Comparison of ENCODE assay signal across 1 cellular context in the genomic region with DNA sequence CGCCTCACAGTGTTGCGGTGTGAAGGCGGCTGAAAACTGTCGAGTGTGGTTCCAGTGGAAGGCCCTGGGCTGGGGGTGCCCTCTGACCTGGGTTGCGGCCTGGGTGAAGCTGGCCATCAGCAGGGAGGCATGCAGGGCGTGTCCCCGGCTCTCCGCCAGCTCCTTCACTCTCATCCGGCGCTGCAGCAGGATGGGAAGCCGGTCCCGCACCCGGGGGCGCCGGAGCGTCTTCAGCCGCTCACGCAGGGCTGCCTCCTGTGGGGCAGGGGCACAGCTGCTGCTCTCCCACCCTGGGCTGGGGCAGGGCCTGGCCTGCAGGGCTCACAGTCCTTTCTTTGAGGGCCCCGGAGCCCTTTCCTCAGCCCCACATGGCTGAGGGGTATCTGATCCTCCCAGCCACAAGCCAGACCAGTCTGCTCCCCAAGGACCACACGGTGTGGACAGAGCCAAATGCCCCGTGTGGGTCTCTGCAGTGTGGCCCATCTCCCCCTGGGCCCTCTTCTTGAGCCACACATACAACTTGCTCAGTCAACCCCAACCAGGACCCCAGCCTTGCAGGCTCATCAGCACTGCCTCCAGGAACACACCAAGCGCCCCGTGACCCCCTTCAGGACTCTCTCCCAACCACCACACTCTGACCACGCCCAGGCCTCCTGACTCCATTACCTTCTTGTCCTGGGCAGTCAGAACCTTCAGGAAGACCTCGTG.
TF ChIP-seq lines count a peak whose summit lies in the region.

No MANE protein-coding gene starts in this region.

TF ChIP-seq in WTC11, 78 proteins besides CTCF, POLR2A, EP300 and RAD21:
- no peak for TF ChIP-seq NR2C2 (CRISPR knock-in tag; IDR thresholded peaks at IDR 0.05)
- TF ChIP-seq, protein P1, sequence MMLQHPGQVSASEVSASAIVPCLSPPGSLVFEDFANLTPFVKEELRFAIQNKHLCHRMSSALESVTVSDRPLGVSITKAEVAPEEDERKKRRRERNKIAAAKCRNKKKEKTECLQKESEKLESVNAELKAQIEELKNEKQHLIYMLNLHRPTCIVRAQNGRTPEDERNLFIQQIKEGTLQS (CRISPR knock-in tag; conservative IDR thresholded peaks at IDR 0.05), result no peak
